ENCODE assay signal across 22 cellular contexts in genomic region chr9:10661376-10661775, GRCh38.
"Had no signal": no experiment of that assay in that cellular context is flagged by ENCODE, and none has a peak within 500 bp of the region (broad histone marks: within the 10 kb centered on the region; RNA-seq: fewer than 3 reads in every experiment).

No MANE protein-coding gene starts in this region.

- H3K36me3 Mint-ChIP-seq: natural killer cell had no signal

- DNase-seq: effector memory CD8-positive, alpha-beta T cell; esophagus squamous epithelium; foreskin fibroblast; heart right ventricle; hypothalamus; mucosa of descending colon; natural killer cell; ovary; right cardiac atrium; small intestine; stimulated activated CD4-positive, alpha-beta T cell treated with anti-CD3 and anti-CD28 coated beads, Interleukin-12 subunit alpha, Interleukin-12 subunit beta, amount 100 ng/mL, for 4 hours; stimulated activated naive CD4-positive, alpha-beta T cell; stomach; substantia nigra; transverse colon had no signal

- H3K9me3 Mint-ChIP-seq: dendritic cell treated with granulocyte-macrophage colony-stimulating factor and Interleukin-4, amounts not matched to agents 40 ng/mL and 50 ng/mL, for 4 days; neural crest cell had no signal

- H3K4me3 Mint-ChIP-seq: dendritic cell treated with granulocyte-macrophage colony-stimulating factor and Interleukin-4, amounts not matched to agents 40 ng/mL and 50 ng/mL, for 4 days; effector memory CD8-positive, alpha-beta T cell; natural killer cell; neural crest cell had no signal

- ATAC-seq: effector memory CD8-positive, alpha-beta T cell; heart right ventricle; left lobe of liver; mucosa of descending colon; natural killer cell; right cardiac atrium had no signal

- FAIRE-seq: colon, islet of Langerhans, small intestine had no signal

- H3K27ac ChIP-seq: esophagus squamous epithelium, heart right ventricle, ovary, stomach, thoracic aorta, transverse colon had no signal

- H3K36me3 ChIP-seq: esophagus squamous epithelium, heart right ventricle, ovary, stomach, thoracic aorta, transverse colon had no signal

- H3K4me3 ChIP-seq: esophagus squamous epithelium, heart right ventricle, mucosa of descending colon, ovary, stomach, thoracic aorta, transverse colon had no signal

- H3K27me3 ChIP-seq: esophagus squamous epithelium, heart right ventricle, ovary, stomach, transverse colon had no signal

- H3K27ac Mint-ChIP-seq: dendritic cell treated with granulocyte-macrophage colony-stimulating factor and Interleukin-4, amounts not matched to agents 40 ng/mL and 50 ng/mL, for 4 days; effector memory CD8-positive, alpha-beta T cell; natural killer cell; progenitor cell of endocrine pancreas had no signal

- H3K4me1 Mint-ChIP-seq: natural killer cell, neural crest cell had no signal

- H3K9me3 ChIP-seq: esophagus squamous epithelium, ovary, stomach, thoracic aorta, transverse colon had no signal

- H3K27me3 Mint-ChIP-seq: dendritic cell treated with granulocyte-macrophage colony-stimulating factor and Interleukin-4, amounts not matched to agents 40 ng/mL and 50 ng/mL, for 4 days; effector memory CD8-positive, alpha-beta T cell; progenitor cell of endocrine pancreas had no signal

- H3K4me1 ChIP-seq: esophagus squamous epithelium, heart right ventricle, stomach, transverse colon had no signal
